Comparison of ENCODE assay signal across 25 cellular contexts in the genomic region with DNA sequence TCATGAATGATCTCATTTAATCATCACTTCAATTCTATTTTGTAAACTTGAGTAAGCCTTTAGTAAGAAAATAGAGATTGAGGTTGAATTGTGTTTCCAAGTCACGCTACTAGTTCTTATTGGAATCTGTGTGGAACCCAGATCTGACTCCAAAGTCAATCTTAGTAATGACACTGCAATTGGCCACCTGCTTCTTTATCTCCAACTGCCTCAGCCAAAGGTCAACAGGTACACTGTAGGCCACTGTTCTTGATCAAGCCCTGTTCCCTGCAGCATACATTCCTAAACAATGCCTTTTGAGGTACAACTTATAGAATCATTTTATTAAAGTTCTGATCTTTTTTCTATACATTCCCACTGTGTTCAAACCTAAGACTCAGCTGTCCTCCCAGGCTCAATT. TPM values are rescaled to one million over a fixed set of nuclear protein-coding genes. Genes with fewer than 3 reads are reported as not detected.
DNase-seq lines count a peak whose midpoint lies in the region; ATAC-seq and TF ChIP-seq lines count a peak whose summit lies in the region.
"Had no signal": no experiment of that assay in that cellular context is flagged by ENCODE, and none has a peak within 500 bp of the region (broad histone marks: within the 10 kb centered on the region; RNA-seq: fewer than 3 reads in every experiment).

No MANE protein-coding gene starts in this region.

- WGBS in body of pancreas, 2 donors = 32 to 43% methylated on average over 1 of the region's 1 CpG
- WGBS in stomach, 5 donors = 25 to 69% (median 48%) methylated on average over 1 of the region's 1 CpG
- 88% methylated on average over 1 of the region's 1 CpG for WGBS in heart right ventricle, 2 donors

- DNase-seq in body of pancreas (peak in 2 of 4 donors; percentile 15 to 34), left colon (no peak), mucosa of descending colon (peak in 1 of 3 donors; percentile 12), stomach (no peak), natural killer cell (no peak), heart right ventricle (no peak)
- DNase-seq: 8988T; ACHN; AML-193; BE2C; CD4-positive, alpha-beta T cell; CD8-positive, alpha-beta memory T cell; DMS 273 treated with DMSO at 0.1 percent for 48 hours; DMS79; EL; GDM1; GM23248; H7; HCEC 1CT had no signal

- H3K4me3 Mint-ChIP-seq in natural killer cell = no peak overlapping the region
- H3K4me3 Mint-ChIP-seq: CD14-positive monocyte; CD4-positive, alpha-beta T cell; CD8-positive, alpha-beta memory T cell had no signal

- ATAC-seq in body of pancreas (peak; percentile 31), left colon (peak; percentile 89), mucosa of descending colon (peak; percentile 84), natural killer cell (no peak), HG03460 (IDR thresholded peaks at IDR 0.05; ENCODE audit: unreplicated experiment) (no peak), heart right ventricle (no peak)
- ATAC-seq: A549, GM12878 had no signal

- H3K4me1 ChIP-seq in body of pancreas (peaks cover 37% of the 10 kb centered on the region), mucosa of descending colon (ENCODE audit: low read depth) (peaks cover 8% of the 10 kb centered on the region), stomach (peaks cover 4 to 24% (median 16%) of the 10 kb centered on the region in 4 donors), heart right ventricle (peaks cover 0 to 7% (median 0%) of the 10 kb centered on the region in 9 donors)
- H3K4me1 ChIP-seq: A549, BE2C had no signal

- intact Hi-C loops in body of pancreas (cut with DNase I) (no loop called here), left colon (cut with DNase I, micrococcal nuclease) (no loop called here), mucosa of descending colon (cut with DNase I, micrococcal nuclease) (no loop called here), stomach (cut with DNase I; ENCODE audit: low total_unique reads) (no loop called here), natural killer cell (cut with micrococcal nuclease) (no loop called here), heart right ventricle (cut with DNase I) (no loop called here)

- no peaks in the 10 kb centered on the region for H3K4me1 Mint-ChIP-seq in natural killer cell
- H3K4me1 Mint-ChIP-seq: CD8-positive, alpha-beta memory T cell had no signal

- no peak for TF ChIP-seq EP300 in stomach (IDR thresholded peaks at IDR 0.05)

- H3K36me3 Mint-ChIP-seq in natural killer cell = no peaks in the 10 kb centered on the region
- H3K36me3 Mint-ChIP-seq: CD14-positive monocyte; CD8-positive, alpha-beta memory T cell had no signal

- H3K27me3 ChIP-seq in body of pancreas (no peaks in the 10 kb centered on the region), stomach (no peaks in the 10 kb centered on the region), heart right ventricle (peaks cover 0 to 4% (median 0%) of the 10 kb centered on the region in 7 donors)
- H3K27me3 ChIP-seq: BE2C; BLaER1 treated with 17β-estradiol and CSF1 and Interleukin-3, amounts not matched to agents 10 nM and 100 nM had no signal

- H3K27ac ChIP-seq in body of pancreas = no peak overlapping the region
- peak overlapping the region in 3 of 5 donors; percentile 4 to 39 (median 16) for H3K27ac ChIP-seq in stomach
- no peak overlapping the region for H3K27ac ChIP-seq in heart right ventricle
- H3K27ac ChIP-seq: A549; BLaER1 treated with 17β-estradiol and CSF1 and Interleukin-3, amounts not matched to agents 10 nM and 100 nM; GM23248 had no signal

- peaks cover 0 to 5% of the 10 kb centered on the region in 2 donors for H3K9me3 Mint-ChIP-seq in natural killer cell
- H3K9me3 Mint-ChIP-seq: CD4-positive, alpha-beta T cell had no signal

- H3K27me3 Mint-ChIP-seq in natural killer cell (ENCODE audit: low read depth in 2 of 2) = peaks cover 0 to 2% of the 10 kb centered on the region in 2 donors

- TF ChIP-seq CTCF in body of pancreas (IDR thresholded peaks at IDR 0.05) (no peak), mucosa of descending colon (IDR thresholded peaks at IDR 0.05) (no peak), stomach (IDR thresholded peaks at IDR 0.05) (no peak), natural killer cell (IDR thresholded peaks at IDR 0.05) (no peak), heart right ventricle (IDR thresholded peaks at IDR 0.05) (no peak)

- no peak overlapping the region for H3K27ac Mint-ChIP-seq in natural killer cell
- H3K27ac Mint-ChIP-seq: CD14-positive monocyte; CD4-positive, alpha-beta T cell; CD8-positive, alpha-beta memory T cell had no signal

- H3K9me3 ChIP-seq in body of pancreas = no peaks in the 10 kb centered on the region
- peaks cover 13% of the 10 kb centered on the region for H3K9me3 ChIP-seq in mucosa of descending colon
- H3K9me3 ChIP-seq in stomach = peaks cover 0 to 21% (median 0%) of the 10 kb centered on the region in 4 donors
- H3K9me3 ChIP-seq in heart right ventricle = peaks cover 0 to 25% (median 8%) of the 10 kb centered on the region in 11 donors
- H3K9me3 ChIP-seq: A549, BE2C had no signal

- TF ChIP-seq POLR2A in body of pancreas (IDR thresholded peaks at IDR 0.05) = no peak
- TF ChIP-seq POLR2A in stomach (IDR thresholded peaks at IDR 0.05) = no peak

- no peak overlapping the region for H3K4me3 ChIP-seq in body of pancreas
- H3K4me3 ChIP-seq in mucosa of descending colon = no peak overlapping the region
- H3K4me3 ChIP-seq in stomach = no peak overlapping the region
- no peak overlapping the region for H3K4me3 ChIP-seq in heart right ventricle
- H3K4me3 ChIP-seq: A549; BLaER1 treated with 17β-estradiol and CSF1 and Interleukin-3, amounts not matched to agents 10 nM and 100 nM; GM12878; GM23248 had no signal

- H3K36me3 ChIP-seq in body of pancreas (replicated peaks in 1 of 2; ENCODE audit: insufficient read depth in 1 of 2, low read depth in 2 of 2) (no peaks in the 10 kb centered on the region), mucosa of descending colon (ENCODE audit: low read depth) (no peaks in the 10 kb centered on the region), stomach (no peaks in the 10 kb centered on the region), heart right ventricle (no peaks in the 10 kb centered on the region)
- H3K36me3 ChIP-seq: BE2C; BLaER1 treated with 17β-estradiol and CSF1 and Interleukin-3, amounts not matched to agents 10 nM and 100 nM had no signal

RNA-seq across cellular contexts. Expression of gene CXCL13, which starts 45.5 kb away (rescaled TPM):
- not detected for total RNA-seq in body of pancreas
- total RNA-seq in left colon = under 1 TPM; 0.24 to 0.42 TPM
- total RNA-seq in mucosa of descending colon = under 1 TPM in 2 of 3 donors, not detected in 1; 0.34 to 0.58 TPM
- total RNA-seq in stomach = 1 to 10 TPM in 2 of 5 donors, not detected in 3; 1.2 to 4.4 TPM
- 10 to 100 TPM in 1 of 3 donors, 1 to 10 TPM in 2; 1.1 to 80.6 (median 3.4) TPM for polyA plus RNA-seq in stomach
- not detected for total RNA-seq in natural killer cell
- not detected for total RNA-seq in heart right ventricle
- under 1 TPM in 1 of 2 donors, not detected in 1; 0.06 TPM for polyA plus RNA-seq in heart right ventricle
- total RNA-seq: CD4-positive, alpha-beta T cell; GM12878; GM23248; H1; H7 had no signal
- polyA plus RNA-seq: A549, CD14-positive monocyte, GM23248, H1 had no signal

Comparison
In these comparisons a context has a peak if more than half of its experiments do, and no peak if none do; other contexts are left out.
1. ATAC-seq: peak in body of pancreas (single experiment), left colon (single experiment) and mucosa of descending colon (single experiment); none in natural killer cell (0 of 3), HG03460 (single experiment) and heart right ventricle (0 of 8).
2. H3K27ac ChIP-seq: peak in stomach (3 of 5); none in body of pancreas (0 of 4) and heart right ventricle (0 of 10).